8 cellular contexts compared by ENCODE assay signal in the genomic region with DNA sequence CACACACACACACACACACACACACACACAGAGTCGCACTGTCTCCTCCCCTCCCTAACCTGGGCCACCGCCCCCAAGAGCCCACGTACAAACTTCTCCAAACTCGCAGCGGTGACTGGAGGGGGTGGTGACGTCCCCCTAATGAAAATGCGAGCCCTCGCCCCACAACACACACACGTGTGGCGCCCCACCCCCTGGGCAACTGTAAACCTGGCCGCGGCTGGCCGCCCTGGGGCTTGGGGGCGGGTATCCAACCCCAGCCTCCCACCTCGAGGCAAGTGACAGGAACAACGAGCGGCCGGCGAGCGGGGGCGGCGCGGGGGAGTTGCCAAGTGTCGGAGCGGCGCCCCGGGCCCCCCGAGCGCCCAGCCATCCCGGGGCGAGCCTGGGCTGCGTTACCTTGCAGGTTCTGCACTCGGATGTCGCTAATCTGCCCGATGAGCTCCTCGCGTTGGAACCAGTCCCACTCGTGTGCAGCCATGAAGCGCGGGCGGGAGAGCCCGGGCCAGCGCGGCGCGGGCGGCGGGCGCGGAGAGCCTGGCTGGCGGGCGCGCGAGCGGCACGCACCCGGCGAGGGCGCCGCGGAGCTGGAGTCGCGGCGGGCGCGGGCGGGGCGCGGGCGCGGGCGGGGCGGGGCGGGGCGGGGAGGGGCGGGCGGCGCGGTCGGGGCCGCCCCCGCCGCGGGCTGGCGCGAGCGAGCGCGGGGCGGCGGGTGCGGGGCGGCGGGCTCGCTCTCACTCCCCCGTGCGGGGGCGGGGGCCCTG. TPM values are rescaled to one million over a fixed set of nuclear protein-coding genes. Genes with fewer than 3 reads are reported as not detected.
DNase-seq lines count a peak whose midpoint lies in the region; TF ChIP-seq lines count a peak whose summit lies in the region.

A gene with protein sequence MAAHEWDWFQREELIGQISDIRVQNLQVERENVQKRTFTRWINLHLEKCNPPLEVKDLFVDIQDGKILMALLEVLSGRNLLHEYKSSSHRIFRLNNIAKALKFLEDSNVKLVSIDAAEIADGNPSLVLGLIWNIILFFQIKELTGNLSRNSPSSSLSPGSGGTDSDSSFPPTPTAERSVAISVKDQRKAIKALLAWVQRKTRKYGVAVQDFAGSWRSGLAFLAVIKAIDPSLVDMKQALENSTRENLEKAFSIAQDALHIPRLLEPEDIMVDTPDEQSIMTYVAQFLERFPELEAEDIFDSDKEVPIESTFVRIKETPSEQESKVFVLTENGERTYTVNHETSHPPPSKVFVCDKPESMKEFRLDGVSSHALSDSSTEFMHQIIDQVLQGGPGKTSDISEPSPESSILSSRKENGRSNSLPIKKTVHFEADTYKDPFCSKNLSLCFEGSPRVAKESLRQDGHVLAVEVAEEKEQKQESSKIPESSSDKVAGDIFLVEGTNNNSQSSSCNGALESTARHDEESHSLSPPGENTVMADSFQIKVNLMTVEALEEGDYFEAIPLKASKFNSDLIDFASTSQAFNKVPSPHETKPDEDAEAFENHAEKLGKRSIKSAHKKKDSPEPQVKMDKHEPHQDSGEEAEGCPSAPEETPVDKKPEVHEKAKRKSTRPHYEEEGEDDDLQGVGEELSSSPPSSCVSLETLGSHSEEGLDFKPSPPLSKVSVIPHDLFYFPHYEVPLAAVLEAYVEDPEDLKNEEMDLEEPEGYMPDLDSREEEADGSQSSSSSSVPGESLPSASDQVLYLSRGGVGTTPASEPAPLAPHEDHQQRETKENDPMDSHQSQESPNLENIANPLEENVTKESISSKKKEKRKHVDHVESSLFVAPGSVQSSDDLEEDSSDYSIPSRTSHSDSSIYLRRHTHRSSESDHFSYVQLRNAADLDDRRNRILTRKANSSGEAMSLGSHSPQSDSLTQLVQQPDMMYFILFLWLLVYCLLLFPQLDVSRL (minus strand): TSS at position 597 of the 764 bp plus-strand sequence. CDS start 116 bp downstream, at position 481.

- H3K9ac ChIP-seq in fibroblast of lung (ENCODE audit: insufficient read depth, low read length), result peak within 1 kb of the TSS; percentile 43

- H3K4me1 ChIP-seq in fibroblast of lung (ENCODE audit: control insufficient read depth, extremely low read depth, insufficient read depth, low read length), result peaks cover 2% of the 10 kb centered on the region
- H3K4me1 ChIP-seq in urinary bladder (ENCODE audit: insufficient read depth), result no peaks in the 10 kb centered on the region

- peaks cover 0 to 2% (median 0%) of the 10 kb centered on the region in 7 donors for H3K9me3 Mint-ChIP-seq in CD14-positive monocyte
- no peaks in the 10 kb centered on the region for H3K9me3 Mint-ChIP-seq in nephron

- H3K27ac Mint-ChIP-seq in CD14-positive monocyte (peak within 1 kb of the TSS; percentile 85 to 96 (median 89)), nephron (peak within 1 kb of the TSS; percentile 69 to 88 (median 85))

- intact Hi-C loops in CD14-positive monocyte (cut with micrococcal nuclease), result loop anchor here (5.0 to 10.0 kb wide), 4 partner anchors 38 to 195 kb away; a partner anchor contains a TSS

- H3K36me3 ChIP-seq in fibroblast of lung (ENCODE audit: control insufficient read depth, insufficient read depth, low read length) (no peaks in the 10 kb centered on the region), urinary bladder (ENCODE audit: insufficient read depth) (no peaks in the 10 kb centered on the region)

- no peaks in the 10 kb centered on the region for H3K9me3 ChIP-seq in fibroblast of lung (ENCODE audit: control insufficient read depth, insufficient read depth, low read depth, low read length)

- H3K27me3 Mint-ChIP-seq in CD14-positive monocyte (ENCODE audit: low read depth in 3 of 3) (peaks cover 2 to 21% (median 7%) of the 10 kb centered on the region in 3 donors), nephron (ENCODE audit: low read depth) (peaks cover 16% of the 10 kb centered on the region)

- H3K36me3 Mint-ChIP-seq in CD14-positive monocyte (peaks cover 9 to 16% of the 10 kb centered on the region in 2 donors), nephron (ENCODE audit: low read depth) (no peaks in the 10 kb centered on the region)

- TF ChIP-seq CTCF in CD14-positive monocyte (IDR thresholded peaks at IDR 0.05), result no peak
- TF ChIP-seq CTCF in fibroblast of lung (conservative IDR thresholded peaks at IDR 0.05 in 1 of 2, IDR thresholded peaks at IDR 0.05 in 1 of 2; ENCODE audit: low read depth in 1 of 2, low read length in 2 of 2), result no peak
- no peak for TF ChIP-seq CTCF in nephron (IDR thresholded peaks at IDR 0.05; ENCODE audit: unreplicated experiment in 3 of 3)

- peak within 1 kb of the TSS; percentile 90 to 95 for H3K4me3 Mint-ChIP-seq in CD14-positive monocyte
- H3K4me3 Mint-ChIP-seq in nephron, result peak within 1 kb of the TSS; percentile 84 to 92 (median 88)

- DNase-seq in CD14-positive monocyte (ENCODE audit: low spot score) (peak; percentile 67), GM19238 (ENCODE audit: insufficient read length, low spot score) (peak; percentile 64), NCI-H1694 treated with DMSO at 0.1 percent for 48 hours (lab: John Stamatoyannopoulos, UW) (peak; percentile 47), fibroblast of lung (ENCODE audit: low read depth in 2 of 2) (peak; percentile 14 to 21), KG1 (lab: John Stamatoyannopoulos, UW) (no peak)
- peak; percentile 48 for DNase-seq in activated T-cell treated with anti-CD3 and anti-CD28 coated beads, Interleukin-2, amount 50 U/mL, for 1 hour

- under 1% methylated on average over 82 of the region's 98 CpGs for WGBS in urinary bladder

- H3K27me3 ChIP-seq in fibroblast of lung (ENCODE audit: control insufficient read depth, insufficient read depth, low read length), result peaks cover 3% of the 10 kb centered on the region

- H2AFZ ChIP-seq in fibroblast of lung (ENCODE audit: low read length), result peak within 1 kb of the TSS; percentile 57

- H3K27ac ChIP-seq in fibroblast of lung (ENCODE audit: insufficient read depth, low read length) (no peak within 1 kb of the TSS), urinary bladder (ENCODE audit: low read depth) (no peak within 1 kb of the TSS)

- no peaks in the 10 kb centered on the region for H4K20me1 ChIP-seq in fibroblast of lung (ENCODE audit: control insufficient read depth, extremely low read depth, insufficient read depth, low read length)

- no peaks in the 10 kb centered on the region for H3K79me2 ChIP-seq in fibroblast of lung (ENCODE audit: control insufficient read depth, insufficient read depth, low read length)

- peaks cover 82% of the 10 kb centered on the region for H3K4me1 Mint-ChIP-seq in CD14-positive monocyte
- peaks cover 50% of the 10 kb centered on the region for H3K4me1 Mint-ChIP-seq in nephron

- H3K4me2 ChIP-seq in fibroblast of lung (ENCODE audit: extremely low read depth, insufficient read depth, low read length), result peak within 1 kb of the TSS; percentile 65

- H3K4me3 ChIP-seq in fibroblast of lung (replicated peaks in 1 of 4; ENCODE audit: control extremely low read depth in 1 of 4, insufficient read depth in 1 of 4, low read depth in 3 of 4, low read length in 4 of 4) (peak within 1 kb of the TSS; percentile 39 to 58 (median 44)), urinary bladder (ENCODE audit: low read depth, low read length) (peak within 1 kb of the TSS; percentile 71)

RNA-seq across cellular contexts. Expression of the gene that starts here (rescaled TPM):
- polyA plus RNA-seq in CD14-positive monocyte, result 10 to 100 TPM; 23.2 to 33.7 TPM
- total RNA-seq in fibroblast of lung, result 0.83 and 1.0 TPM in 2 replicates
- polyA plus RNA-seq in fibroblast of lung, result 0.26 and 2.7 TPM in 2 replicates
- 0.38 and 3.5 TPM in 2 replicates for polyA plus RNA-seq in fibroblast of lung (2012)
- 1.8 TPM in 1 of 2 replicates, not detected in the other for polyA minus RNA-seq in fibroblast of lung (ENCODE audit: low replicate concordance)
- total RNA-seq in urinary bladder, result 11.1 TPM
- 4.3 TPM for polyA plus RNA-seq in urinary bladder
